Comparison of ENCODE assay signal across 2 cellular contexts in the genomic region with DNA sequence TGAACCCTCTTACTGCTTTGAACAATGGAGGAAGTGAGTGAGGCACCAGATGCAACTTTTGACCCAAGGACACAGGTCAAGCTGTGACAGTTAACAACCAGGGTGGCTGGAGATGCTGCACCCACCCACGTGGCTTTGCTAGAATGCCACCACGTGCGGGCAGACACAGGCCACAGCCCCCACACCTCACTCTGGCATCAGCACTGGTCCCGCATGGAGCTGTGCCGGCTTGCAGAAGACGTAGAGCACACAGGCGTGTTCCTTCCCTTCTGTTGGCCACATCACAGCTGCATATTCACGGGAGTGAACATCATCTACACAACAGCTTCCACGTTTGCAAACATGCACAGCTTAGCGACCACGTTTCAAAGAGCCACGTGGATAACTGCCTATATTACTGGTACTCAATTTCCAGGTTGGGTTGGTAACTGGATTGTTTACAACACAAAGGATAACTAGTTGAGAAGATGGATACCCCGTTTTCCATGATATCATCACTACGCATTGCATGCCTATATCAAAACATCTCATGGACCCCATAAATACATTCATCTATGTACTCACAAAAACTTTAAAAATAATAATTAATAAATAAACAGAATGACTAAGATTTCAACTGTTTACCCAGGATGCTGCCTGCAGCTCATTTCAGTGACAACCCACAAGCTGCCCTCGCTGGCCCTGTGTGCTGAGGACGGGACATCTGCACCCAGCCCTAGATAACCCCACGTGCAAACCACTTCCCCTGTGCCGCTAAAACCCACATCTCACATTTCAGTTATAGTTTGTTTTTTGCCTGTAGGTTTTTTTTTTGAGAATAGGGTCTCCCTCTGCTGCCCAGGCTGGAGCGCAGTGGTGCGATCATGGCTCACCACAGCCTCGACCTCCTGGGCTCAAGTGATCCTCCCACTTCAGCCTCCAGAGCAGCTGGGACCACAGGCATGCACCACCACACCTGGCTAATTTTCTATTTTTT.
TF ChIP-seq lines count a peak whose summit lies in the region.

No MANE protein-coding gene starts in this region.

TF ChIP-seq in WTC11, 78 proteins besides CTCF, POLR2A, EP300 and RAD21 (continued from another document):
- TF ChIP-seq, protein P1, sequence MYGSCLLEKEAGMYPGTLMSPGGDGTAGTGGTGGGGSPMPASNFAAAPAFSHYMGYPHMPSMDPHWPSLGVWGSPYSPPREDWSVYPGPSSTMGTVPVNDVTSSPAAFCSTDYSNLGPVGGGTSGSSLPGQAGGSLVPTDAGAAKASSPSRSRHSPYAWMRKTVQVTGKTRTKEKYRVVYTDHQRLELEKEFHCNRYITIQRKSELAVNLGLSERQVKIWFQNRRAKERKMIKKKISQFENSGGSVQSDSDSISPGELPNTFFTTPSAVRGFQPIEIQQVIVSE (CRISPR knock-in tag; IDR thresholded peaks at IDR 0.05; ENCODE audit: borderline replicate concordance), result no peak

TF ChIP-seq in HEK293T, 16 proteins besides CTCF, POLR2A, EP300 and RAD21 (continued from another document):
- TF ChIP-seq SUZ12 (IDR thresholded peaks at IDR 0.05), result no peak
- TF ChIP-seq NFRKB (IDR thresholded peaks at IDR 0.05), result no peak
